Comparison of ENCODE assay signal across 1 cellular context in the genomic region with DNA sequence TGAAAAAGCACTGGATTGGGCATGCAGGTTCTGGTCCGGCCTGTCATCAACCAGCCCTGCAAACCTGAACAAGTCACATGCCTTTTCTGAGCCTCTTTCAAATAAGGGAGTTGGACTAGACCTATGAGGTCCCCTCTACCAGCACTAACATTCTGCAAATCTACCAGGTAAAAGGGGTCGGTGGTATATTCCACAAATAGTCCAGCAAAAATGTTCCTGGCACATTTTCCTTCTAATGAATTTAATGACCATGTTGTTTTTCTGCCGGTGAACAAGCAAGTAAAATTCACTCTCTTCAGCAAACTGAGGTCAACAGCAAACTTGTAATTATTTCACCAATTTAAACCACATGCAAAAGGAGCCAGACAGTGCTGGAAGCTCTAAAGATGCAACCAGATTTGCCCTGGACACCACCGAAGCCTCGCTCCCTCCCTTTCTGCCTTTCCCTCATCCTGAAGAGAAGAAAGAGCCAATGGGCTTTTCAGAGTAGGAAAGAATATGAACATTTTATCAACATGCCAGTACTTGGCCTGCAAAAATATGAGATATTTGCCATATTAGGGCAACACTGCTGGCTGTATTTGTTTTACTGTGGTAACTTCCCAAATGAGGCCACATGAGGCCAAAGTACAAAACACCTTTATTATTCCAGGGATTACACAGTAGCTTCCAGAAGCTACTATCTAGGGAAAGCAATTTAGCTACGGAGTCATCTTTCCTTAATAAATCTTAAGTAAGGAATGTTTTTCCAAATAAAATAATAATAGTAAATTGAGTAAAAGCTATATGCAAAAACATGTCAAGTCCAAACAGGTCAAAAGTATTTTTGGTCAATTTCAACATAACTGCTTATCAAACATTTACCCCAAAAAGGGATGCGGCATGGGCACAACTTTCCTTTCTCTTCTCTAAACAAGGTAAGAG.
TF ChIP-seq lines count a peak whose summit lies in the region.

No MANE protein-coding gene starts in this region.

TF ChIP-seq in HepG2, 621 proteins besides CTCF, POLR2A, EP300 and RAD21 (continued from another document):
- TF ChIP-seq CHD4 (IDR thresholded peaks at IDR 0.05; ENCODE audit: borderline replicate concordance, low read length): peak; percentile 72; the same call in 1 of the 2 replicates
- TF ChIP-seq DMAP1 (CRISPR knock-in tag; IDR thresholded peaks at IDR 0.05): peak; percentile 65; the same call in 1 of the 2 replicates
- TF ChIP-seq, protein P1, sequence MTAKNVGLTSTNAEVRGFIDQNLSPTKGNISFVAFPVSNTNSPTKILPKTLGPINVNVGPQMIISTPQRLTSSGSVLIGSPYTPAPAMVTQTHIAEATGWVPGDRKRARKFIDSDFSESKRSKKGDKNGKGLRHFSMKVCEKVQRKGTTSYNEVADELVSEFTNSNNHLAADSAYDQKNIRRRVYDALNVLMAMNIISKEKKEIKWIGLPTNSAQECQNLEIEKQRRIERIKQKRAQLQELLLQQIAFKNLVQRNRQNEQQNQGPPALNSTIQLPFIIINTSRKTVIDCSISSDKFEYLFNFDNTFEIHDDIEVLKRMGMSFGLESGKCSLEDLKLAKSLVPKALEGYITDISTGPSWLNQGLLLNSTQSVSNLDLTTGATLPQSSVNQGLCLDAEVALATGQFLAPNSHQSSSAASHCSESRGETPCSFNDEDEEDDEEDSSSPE (CRISPR knock-in tag; IDR thresholded peaks at IDR 0.05): peak; percentile 46
- peak; percentile 58 for TF ChIP-seq SIX1 (CRISPR knock-in tag; IDR thresholded peaks at IDR 0.05; ENCODE audit: borderline replicate concordance)
- peak; percentile 91 for TF ChIP-seq FOXK1 (CRISPR knock-in tag; IDR thresholded peaks at IDR 0.05; ENCODE audit: borderline replicate concordance, low read depth)
- 0 out of 2 replicates have a peak, but pooled peaks have one; percentile 47 for TF ChIP-seq FOXC1 (CRISPR knock-in tag; IDR thresholded peaks at IDR 0.05; ENCODE audit: borderline replicate concordance)
- TF ChIP-seq, protein P2, sequence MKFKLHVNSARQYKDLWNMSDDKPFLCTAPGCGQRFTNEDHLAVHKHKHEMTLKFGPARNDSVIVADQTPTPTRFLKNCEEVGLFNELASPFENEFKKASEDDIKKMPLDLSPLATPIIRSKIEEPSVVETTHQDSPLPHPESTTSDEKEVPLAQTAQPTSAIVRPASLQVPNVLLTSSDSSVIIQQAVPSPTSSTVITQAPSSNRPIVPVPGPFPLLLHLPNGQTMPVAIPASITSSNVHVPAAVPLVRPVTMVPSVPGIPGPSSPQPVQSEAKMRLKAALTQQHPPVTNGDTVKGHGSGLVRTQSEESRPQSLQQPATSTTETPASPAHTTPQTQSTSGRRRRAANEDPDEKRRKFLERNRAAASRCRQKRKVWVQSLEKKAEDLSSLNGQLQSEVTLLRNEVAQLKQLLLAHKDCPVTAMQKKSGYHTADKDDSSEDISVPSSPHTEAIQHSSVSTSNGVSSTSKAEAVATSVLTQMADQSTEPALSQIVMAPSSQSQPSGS (CRISPR knock-in tag; IDR thresholded peaks at IDR 0.05): peak; percentile 90
- TF ChIP-seq, protein P3, sequence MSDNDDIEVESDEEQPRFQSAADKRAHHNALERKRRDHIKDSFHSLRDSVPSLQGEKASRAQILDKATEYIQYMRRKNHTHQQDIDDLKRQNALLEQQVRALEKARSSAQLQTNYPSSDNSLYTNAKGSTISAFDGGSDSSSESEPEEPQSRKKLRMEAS (IDR thresholded peaks at IDR 0.05): peak; percentile 66
- TF ChIP-seq SALL1 (CRISPR knock-in tag; IDR thresholded peaks at IDR 0.05): peak; percentile 93
- no peak for TF ChIP-seq CHCHD3 (CRISPR knock-in tag; IDR thresholded peaks at IDR 0.05)
- TF ChIP-seq IRF2 (CRISPR knock-in tag; IDR thresholded peaks at IDR 0.05): peak; percentile 81
- 0 out of 2 replicates have a peak, but pooled peaks have one; percentile 11 for TF ChIP-seq KDM1A (CRISPR knock-in tag; IDR thresholded peaks at IDR 0.05)
- TF ChIP-seq PAWR (CRISPR knock-in tag; IDR thresholded peaks at IDR 0.05; ENCODE audit: borderline replicate concordance): no peak
- peak; percentile 92 for TF ChIP-seq HNF4G (IDR thresholded peaks at IDR 0.05; ENCODE audit: borderline replicate concordance, low read depth, low read length)
- peak; percentile 93; the same call in 1 of the 2 replicates for TF ChIP-seq HNF4G (CRISPR knock-in tag; IDR thresholded peaks at IDR 0.05; ENCODE audit: borderline replicate concordance, low read depth)
- peak; percentile 66 for TF ChIP-seq TBL1XR1 (IDR thresholded peaks at IDR 0.05; ENCODE audit: borderline replicate concordance, low read length, partially characterized antibody)
- peak; percentile 67 for TF ChIP-seq ZNF317 (CRISPR knock-in tag; IDR thresholded peaks at IDR 0.05)
- TF ChIP-seq GATAD2A (CRISPR knock-in tag; IDR thresholded peaks at IDR 0.05): peak; percentile 98
- peak; percentile 32; the same call in 1 of the 2 replicates for TF ChIP-seq NR2F2 (IDR thresholded peaks at IDR 0.05; ENCODE audit: borderline replicate concordance, low read depth)
- peak; percentile 47; the same call in 1 of the 2 replicates for TF ChIP-seq MEF2D (CRISPR knock-in tag; IDR thresholded peaks at IDR 0.05)
- TF ChIP-seq GATA4 (IDR thresholded peaks at IDR 0.05; ENCODE audit: borderline replicate concordance, low read depth): no peak; the same call in 1 of the 2 replicates
- TF ChIP-seq ELF3 (CRISPR knock-in tag; IDR thresholded peaks at IDR 0.05): peak; percentile 89
- TF ChIP-seq, protein P4, sequence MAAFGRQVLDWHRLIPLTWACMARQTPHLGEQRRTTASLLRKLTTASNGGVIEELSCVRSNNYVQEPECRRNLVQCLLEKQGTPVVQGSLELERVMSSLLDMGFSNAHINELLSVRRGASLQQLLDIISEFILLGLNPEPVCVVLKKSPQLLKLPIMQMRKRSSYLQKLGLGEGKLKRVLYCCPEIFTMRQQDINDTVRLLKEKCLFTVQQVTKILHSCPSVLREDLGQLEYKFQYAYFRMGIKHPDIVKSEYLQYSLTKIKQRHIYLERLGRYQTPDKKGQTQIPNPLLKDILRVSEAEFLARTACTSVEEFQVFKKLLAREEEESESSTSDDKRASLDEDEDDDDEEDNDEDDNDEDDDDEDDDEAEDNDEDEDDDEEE (CRISPR knock-in tag; IDR thresholded peaks at IDR 0.05): peak; percentile 92; the same call in 1 of the 2 replicates
- TF ChIP-seq FOXO1 (CRISPR knock-in tag; IDR thresholded peaks at IDR 0.05): peak; percentile 84
- TF ChIP-seq ZBTB8A (CRISPR knock-in tag; IDR thresholded peaks at IDR 0.05; ENCODE audit: borderline replicate concordance, low read depth): peak; percentile 57; the same call in 1 of the 2 replicates
- TF ChIP-seq DPF2 (CRISPR knock-in tag; IDR thresholded peaks at IDR 0.05; ENCODE audit: borderline replicate concordance, low read depth): peak; percentile 89
- peak; percentile 93 for TF ChIP-seq RXRB (CRISPR knock-in tag; IDR thresholded peaks at IDR 0.05; ENCODE audit: borderline replicate concordance)
- no peak for TF ChIP-seq ZFY (CRISPR knock-in tag; IDR thresholded peaks at IDR 0.05)
- peak; percentile 71; the same call in 1 of the 2 replicates for TF ChIP-seq ZNF446 (CRISPR knock-in tag; IDR thresholded peaks at IDR 0.05)
- TF ChIP-seq U2AF2 (IDR thresholded peaks at IDR 0.05; ENCODE audit: low read depth, low read length): no peak
- TF ChIP-seq, protein P5, sequence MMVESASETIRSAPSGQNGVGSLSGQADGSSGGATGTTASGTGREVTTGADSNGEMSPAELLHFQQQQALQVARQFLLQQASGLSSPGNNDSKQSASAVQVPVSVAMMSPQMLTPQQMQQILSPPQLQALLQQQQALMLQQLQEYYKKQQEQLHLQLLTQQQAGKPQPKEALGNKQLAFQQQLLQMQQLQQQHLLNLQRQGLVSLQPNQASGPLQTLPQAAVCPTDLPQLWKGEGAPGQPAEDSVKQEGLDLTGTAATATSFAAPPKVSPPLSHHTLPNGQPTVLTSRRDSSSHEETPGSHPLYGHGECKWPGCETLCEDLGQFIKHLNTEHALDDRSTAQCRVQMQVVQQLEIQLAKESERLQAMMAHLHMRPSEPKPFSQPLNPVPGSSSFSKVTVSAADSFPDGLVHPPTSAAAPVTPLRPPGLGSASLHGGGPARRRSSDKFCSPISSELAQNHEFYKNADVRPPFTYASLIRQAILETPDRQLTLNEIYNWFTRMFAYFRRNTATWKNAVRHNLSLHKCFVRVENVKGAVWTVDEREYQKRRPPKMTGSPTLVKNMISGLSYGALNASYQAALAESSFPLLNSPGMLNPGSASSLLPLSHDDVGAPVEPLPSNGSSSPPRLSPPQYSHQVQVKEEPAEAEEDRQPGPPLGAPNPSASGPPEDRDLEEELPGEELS (CRISPR knock-in tag; IDR thresholded peaks at IDR 0.05): peak; percentile 63
- no peak for TF ChIP-seq POLR2AphosphoS5 (IDR thresholded peaks at IDR 0.05; ENCODE audit: low read depth, low read length)
- peak; percentile 63 for TF ChIP-seq ZKSCAN8 (CRISPR knock-in tag; IDR thresholded peaks at IDR 0.05; ENCODE audit: borderline replicate concordance)
- no peak for TF ChIP-seq ZNF367 (CRISPR knock-in tag; IDR thresholded peaks at IDR 0.05; ENCODE audit: borderline replicate concordance)
- peak; percentile 24 for TF ChIP-seq JARID2 (CRISPR knock-in tag; IDR thresholded peaks at IDR 0.05; ENCODE audit: insufficient replicate concordance)
- TF ChIP-seq ZIK1 (CRISPR knock-in tag; IDR thresholded peaks at IDR 0.05; ENCODE audit: borderline replicate concordance, low read depth): 0 out of 2 replicates have a peak, but pooled peaks have one; percentile 58
- peak; percentile 89 for TF ChIP-seq NCOA2 (CRISPR knock-in tag; IDR thresholded peaks at IDR 0.05)
- TF ChIP-seq ZNF614 (CRISPR knock-in tag; IDR thresholded peaks at IDR 0.05; ENCODE audit: borderline replicate concordance): peak; percentile 97
- TF ChIP-seq, protein P6, sequence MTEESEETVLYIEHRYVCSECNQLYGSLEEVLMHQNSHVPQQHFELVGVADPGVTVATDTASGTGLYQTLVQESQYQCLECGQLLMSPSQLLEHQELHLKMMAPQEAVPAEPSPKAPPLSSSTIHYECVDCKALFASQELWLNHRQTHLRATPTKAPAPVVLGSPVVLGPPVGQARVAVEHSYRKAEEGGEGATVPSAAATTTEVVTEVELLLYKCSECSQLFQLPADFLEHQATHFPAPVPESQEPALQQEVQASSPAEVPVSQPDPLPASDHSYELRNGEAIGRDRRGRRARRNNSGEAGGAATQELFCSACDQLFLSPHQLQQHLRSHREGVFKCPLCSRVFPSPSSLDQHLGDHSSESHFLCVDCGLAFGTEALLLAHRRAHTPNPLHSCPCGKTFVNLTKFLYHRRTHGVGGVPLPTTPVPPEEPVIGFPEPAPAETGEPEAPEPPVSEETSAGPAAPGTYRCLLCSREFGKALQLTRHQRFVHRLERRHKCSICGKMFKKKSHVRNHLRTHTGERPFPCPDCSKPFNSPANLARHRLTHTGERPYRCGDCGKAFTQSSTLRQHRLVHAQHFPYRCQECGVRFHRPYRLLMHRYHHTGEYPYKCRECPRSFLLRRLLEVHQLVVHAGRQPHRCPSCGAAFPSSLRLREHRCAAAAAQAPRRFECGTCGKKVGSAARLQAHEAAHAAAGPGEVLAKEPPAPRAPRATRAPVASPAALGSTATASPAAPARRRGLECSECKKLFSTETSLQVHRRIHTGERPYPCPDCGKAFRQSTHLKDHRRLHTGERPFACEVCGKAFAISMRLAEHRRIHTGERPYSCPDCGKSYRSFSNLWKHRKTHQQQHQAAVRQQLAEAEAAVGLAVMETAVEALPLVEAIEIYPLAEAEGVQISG (CRISPR knock-in tag; IDR thresholded peaks at IDR 0.05): no peak
- peak; percentile 92 for TF ChIP-seq ZFP36 (IDR thresholded peaks at IDR 0.05; ENCODE audit: borderline replicate concordance, low read depth, low read length, partially characterized antibody)
